ENCODE assay signal across 9 cellular contexts in genomic region chr15:64701051-64701450, GRCh38.
DNase-seq lines count a peak whose midpoint lies in the region; ATAC-seq and TF ChIP-seq lines count a peak whose summit lies in the region.
"Had no signal": no experiment of that assay in that cellular context is flagged by ENCODE, and none has a peak within 500 bp of the region (broad histone marks: within the 10 kb centered on the region; RNA-seq: fewer than 3 reads in every experiment).

No MANE protein-coding gene starts in this region.

- H3K27ac ChIP-seq in BLaER1 (0 out of 2 replicates have a peak overlapping the region, but pooled peaks have one; percentile 87), neuronal stem cell (replicated peaks; ENCODE audit: low read length) (peak overlapping the region; percentile 91)

- H2BK12ac ChIP-seq in neuronal stem cell (ENCODE audit: low read length): no peak overlapping the region

- TF ChIP-seq CTCF in epithelial cell of esophagus (IDR thresholded peaks at IDR 0.05; ENCODE audit: insufficient read depth, low read depth, low read length, missing control alignments): no peak

- H4K8ac ChIP-seq in neuronal stem cell (ENCODE audit: low read depth, low read length): no peak overlapping the region

- no peak overlapping the region for H2BK5ac ChIP-seq in neuronal stem cell (ENCODE audit: low read length)

- H3K4me1 ChIP-seq in BLaER1 (peaks cover 56% of the 10 kb centered on the region), neuronal stem cell (ENCODE audit: control insufficient read depth in 2 of 2, insufficient read depth in 1 of 2, low read depth in 1 of 2, low read length in 2 of 2) (peaks cover 21 to 34% of the 10 kb centered on the region in 2 donors)

- peak overlapping the region; percentile 98 for H3K4me2 ChIP-seq in BLaER1
- peak overlapping the region; percentile 94 for H3K4me2 ChIP-seq in neuronal stem cell (ENCODE audit: insufficient read depth, low read length, poor library complexity, severe bottlenecking)

- H3K9me3 ChIP-seq in BLaER1 (no peaks in the 10 kb centered on the region), MG63 (no peaks in the 10 kb centered on the region), neuronal stem cell (replicated peaks in 1 of 2; ENCODE audit: control insufficient read depth in 2 of 2, insufficient read depth in 1 of 2, low read depth in 1 of 2, low read length in 2 of 2) (no peaks in the 10 kb centered on the region)

- intact Hi-C loops in posterior cingulate gyrus (cut with DNase I): no loop called here

- H3K4ac ChIP-seq in neuronal stem cell (ENCODE audit: low read length): no peak overlapping the region

- no CpG with 5 or more reads among the region's 3 CpGs for WGBS in neuronal stem cell (ENCODE audit: extremely low coverage in 2 of 2, insufficient read length in 2 of 2, insufficient replicate concordance in 1 of 2), 2 donors

- H2AFZ ChIP-seq in neuronal stem cell (ENCODE audit: low read length): no peak overlapping the region

- DNase-seq in MG63: no peak
- no peak for DNase-seq in epithelial cell of esophagus (ENCODE audit: low read depth)
- no peak for DNase-seq in neuronal stem cell (ENCODE audit: low spot score)
- DNase-seq in posterior cingulate gyrus: no peak
- no peak for DNase-seq in NCI-H1694 treated with DMSO at 0.1 percent for 48 hours (lab: John Stamatoyannopoulos, UW)
- DNase-seq in middle frontal gyrus (ENCODE audit: extremely low spot score, low spot score): no peak
- DNase-seq: NCI-H1048 had no signal

- peak overlapping the region; percentile 88 for H3K9ac ChIP-seq in BLaER1
- H3K9ac ChIP-seq in neuronal stem cell (ENCODE audit: low read depth, low read length, poor library complexity): no peak overlapping the region

- H3K18ac ChIP-seq in neuronal stem cell (ENCODE audit: low read length): no peak overlapping the region

- no peak for ATAC-seq in GM21825 (IDR thresholded peaks at IDR 0.05; ENCODE audit: unreplicated experiment)

- peaks cover 3% of the 10 kb centered on the region for H3K79me1 ChIP-seq in neuronal stem cell (ENCODE audit: low read depth, low read length)

- H3K36me3 ChIP-seq in BLaER1 (peaks cover 21% of the 10 kb centered on the region), MG63 (peaks cover 20% of the 10 kb centered on the region), neuronal stem cell (replicated peaks in 1 of 2; ENCODE audit: control insufficient read depth in 2 of 2, insufficient read depth in 2 of 2, low read length in 2 of 2) (peaks cover 2 to 32% of the 10 kb centered on the region in 2 donors)

- H3K23ac ChIP-seq in neuronal stem cell (ENCODE audit: low read depth, low read length, poor library complexity): no peak overlapping the region

- no peak overlapping the region for H2BK15ac ChIP-seq in neuronal stem cell (ENCODE audit: low read length)

- H2AK5ac ChIP-seq in neuronal stem cell (ENCODE audit: low read depth, low read length): no peak overlapping the region

- H3K14ac ChIP-seq in neuronal stem cell (ENCODE audit: low read length): no peak overlapping the region

- H4K20me1 ChIP-seq in BLaER1: peaks cover 63% of the 10 kb centered on the region

- H3K27me3 ChIP-seq in BLaER1 (no peaks in the 10 kb centered on the region), MG63 (no peaks in the 10 kb centered on the region), neuronal stem cell (ENCODE audit: control insufficient read depth in 3 of 3, insufficient read depth in 3 of 3, low read depth in 1 of 3, low read length in 3 of 3) (no peaks in the 10 kb centered on the region)

- no peak overlapping the region for H4K91ac ChIP-seq in neuronal stem cell (ENCODE audit: low read depth, low read length, poor library complexity)

- H3K4me3 ChIP-seq in BLaER1: peak overlapping the region; percentile 88
- H3K4me3 ChIP-seq in MG63: peak overlapping the region; percentile 97; the same call in 1 of the 2 replicates
- peak overlapping the region; percentile 83 for H3K4me3 ChIP-seq in epithelial cell of esophagus (ENCODE audit: low read length)
- peak overlapping the region; percentile 13 to 80 for H3K4me3 ChIP-seq in neuronal stem cell (ENCODE audit: low read length in 2 of 2)

- no peak overlapping the region for H2BK120ac ChIP-seq in neuronal stem cell (ENCODE audit: low read depth, low read length)

Comparison
In these comparisons a context has a peak if more than half of its experiments do, and no peak if none do; other contexts are left out.
1. H3K4me3 ChIP-seq: peak in every context shown above with its lines; median percentile 97 in MG63; 88 in BLaER1; 83 in epithelial cell of esophagus; 46 in neuronal stem cell.